In the genomic region with DNA sequence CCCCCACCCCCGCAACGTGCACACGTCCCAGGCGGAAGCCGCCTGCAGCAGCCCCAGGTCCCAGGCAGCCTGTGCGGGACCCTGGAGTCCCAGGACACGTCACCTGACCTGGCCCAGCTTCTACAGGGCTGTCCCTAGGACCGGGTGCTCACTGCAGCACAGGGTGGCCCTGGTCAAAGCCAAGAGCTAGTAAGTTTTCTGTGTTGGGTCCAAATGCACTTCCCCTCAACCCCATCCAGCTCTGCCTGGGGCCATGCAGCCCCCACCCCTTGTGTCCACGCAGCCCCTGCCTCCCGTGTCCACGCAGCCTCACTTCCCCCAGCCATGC, we compare ENCODE assay signal across 16 cellular contexts. TPM values are rescaled to one million over a fixed set of nuclear protein-coding genes. Genes with fewer than 3 reads are reported as not detected.
DNase-seq lines count a peak whose midpoint lies in the region; ATAC-seq and TF ChIP-seq lines count a peak whose summit lies in the region.
"Had no signal": no experiment of that assay in that cellular context is flagged by ENCODE, and none has a peak within 500 bp of the region (broad histone marks: within the 10 kb centered on the region; RNA-seq: fewer than 3 reads in every experiment).

No MANE protein-coding gene starts in this region.

- H3K27ac ChIP-seq in mammary epithelial cell (ENCODE audit: insufficient read depth, low read depth, low read length) (no peak overlapping the region), cingulate gyrus (ENCODE audit: low read depth, low read length) (peak overlapping the region; percentile 85), mesenchymal stem cell (ENCODE audit: low read length, poor library complexity, severe bottlenecking) (no peak overlapping the region), upper lobe of left lung (no peak overlapping the region)
- H3K27ac ChIP-seq: heart right ventricle, sigmoid colon had no signal

- in situ Hi-C loops in mammary epithelial cell (cut with MboI; ENCODE audit: low sequenced_read_pairs in 2 of 2), result loop anchor here in 1 of 2 donors (5.0 to 10.0 kb wide), 2 partner anchors 102 to 339 kb away; no protein-coding TSS in a partner anchor

- H3K14ac ChIP-seq in mesenchymal stem cell (ENCODE audit: low read length in 2 of 2), result no peak overlapping the region

- H3K27ac Mint-ChIP-seq in MCF 10A (ENCODE audit: low read depth, unreplicated experiment), result no peak overlapping the region
- H3K27ac Mint-ChIP-seq: activated CD4-positive, alpha-beta T cell treated with anti-CD3 and anti-CD28 coated beads, Interleukin-2, amount 10 ng/mL, durations not matched to agents 7 days and 5 days; effector memory CD8-positive, alpha-beta T cell had no signal

- DNase-seq in mammary epithelial cell, result no peak
- DNase-seq in MCF 10A (ENCODE audit: unreplicated experiment), result no peak
- no peak for DNase-seq in mesenchymal stem cell
- DNase-seq in upper lobe of left lung, result peak in 1 of 2 donors; percentile 57
- no peak for DNase-seq in NCI-H2196 (lab: John Stamatoyannopoulos, UW; ENCODE audit: unreplicated experiment)
- DNase-seq in anterior cingulate cortex (lab: John Stamatoyannopoulos, UW), result no peak
- DNase-seq in stimulated activated naive CD4-positive, alpha-beta T cell treated with Interleukin-2 at 50 U/mL for 16 hours (lab: John Stamatoyannopoulos, UW), result no peak

- no peaks in the 10 kb centered on the region for H3K4me1 Mint-ChIP-seq in MCF 10A (ENCODE audit: insufficient read depth, unreplicated experiment)
- H3K4me1 Mint-ChIP-seq: activated CD4-positive, alpha-beta T cell treated with anti-CD3 and anti-CD28 coated beads, Interleukin-2, amount 10 ng/mL, durations not matched to agents 7 days and 5 days had no signal

- no peaks in the 10 kb centered on the region for H3K27me3 Mint-ChIP-seq in MCF 10A (ENCODE audit: insufficient read depth, unreplicated experiment)
- H3K27me3 Mint-ChIP-seq: activated CD4-positive, alpha-beta T cell treated with anti-CD3 and anti-CD28 coated beads, Interleukin-2, amount 10 ng/mL, durations not matched to agents 7 days and 5 days had no signal

- CTCF ChIA-PET in mammary epithelial cell (lab: Charles Lee; ENCODE audit: low non-redundant PET), result interaction anchor here (1.0 kb wide), 1 partner anchor 96 kb away, joined by 3 read pairs; a partner anchor contains a TSS
- CTCF ChIA-PET in MCF 10A (lab: Yijun Ruan, JAX), result interaction anchor here (0.6 to 1.7 kb wide), 15 partner anchors 9 to 458 kb away, joined by 3 to 7 read pairs (median 3); no protein-coding TSS in a partner anchor

- H2BK15ac ChIP-seq in mesenchymal stem cell (ENCODE audit: low read depth, poor library complexity, severe bottlenecking), result no peak overlapping the region

- peak overlapping the region; percentile 20 for H3K4me2 ChIP-seq in mammary epithelial cell (ENCODE audit: insufficient read depth, low read depth, low read length)
- no peak overlapping the region for H3K4me2 ChIP-seq in mesenchymal stem cell (ENCODE audit: low read length, poor library complexity, severe bottlenecking)

- no peak overlapping the region for H3K23ac ChIP-seq in mesenchymal stem cell (ENCODE audit: low read length in 2 of 2)

- TF ChIP-seq CTCF in mammary epithelial cell (conservative IDR thresholded peaks at IDR 0.05 in 1 of 2, IDR thresholded peaks at IDR 0.05 in 1 of 2; ENCODE audit: extremely low read depth in 1 of 2, insufficient read depth in 1 of 2, low read depth in 1 of 2, low read length in 2 of 2) (no peak), MCF 10A (IDR thresholded peaks at IDR 0.05; ENCODE audit: unreplicated experiment) (no peak), upper lobe of left lung (IDR thresholded peaks at IDR 0.05) (no peak)

- H3K79me2 ChIP-seq in mammary epithelial cell (ENCODE audit: insufficient read depth, low read length), result no peaks in the 10 kb centered on the region

- no peak overlapping the region for H2BK5ac ChIP-seq in mesenchymal stem cell (ENCODE audit: low read depth, low read length, poor library complexity, severe bottlenecking)

- no peak for TF ChIP-seq EP300 in upper lobe of left lung (IDR thresholded peaks at IDR 0.05)

- POLR2A ChIA-PET in MCF 10A (lab: Yijun Ruan, JAX), result interaction anchor here (0.5 to 0.6 kb wide), 2 partner anchors 71 to 92 kb away, joined by 3 read pairs; no protein-coding TSS in a partner anchor

- H3K36me3 ChIP-seq in mammary epithelial cell (ENCODE audit: insufficient read depth, low read length), result no peaks in the 10 kb centered on the region
- H3K36me3 ChIP-seq in mesenchymal stem cell (ENCODE audit: control insufficient read depth in 1 of 2, insufficient read depth in 2 of 2, low read depth in 1 of 2, low read length in 2 of 2), result no peaks in the 10 kb centered on the region
- no peaks in the 10 kb centered on the region for H3K36me3 ChIP-seq in upper lobe of left lung
- H3K36me3 ChIP-seq: heart right ventricle, sigmoid colon had no signal

- H3K4me3 Mint-ChIP-seq in MCF 10A (ENCODE audit: unreplicated experiment), result no peak overlapping the region
- H3K4me3 Mint-ChIP-seq: activated CD4-positive, alpha-beta T cell treated with anti-CD3 and anti-CD28 coated beads, Interleukin-2, amount 10 ng/mL, durations not matched to agents 7 days and 5 days; CD14-positive monocyte; effector memory CD8-positive, alpha-beta T cell had no signal

- no peaks in the 10 kb centered on the region for H3K9me3 Mint-ChIP-seq in MCF 10A (ENCODE audit: unreplicated experiment)
- H3K9me3 Mint-ChIP-seq: effector memory CD8-positive, alpha-beta T cell had no signal

- no peaks in the 10 kb centered on the region for H4K20me1 ChIP-seq in mammary epithelial cell (ENCODE audit: insufficient read depth, low read length)

- intact Hi-C loops in mammary epithelial cell (cut with micrococcal nuclease), result loop anchor here (2.0 to 5.0 kb wide), 2 partner anchors 342 to 459 kb away; no protein-coding TSS in a partner anchor
- intact Hi-C loops in MCF 10A (cut with micrococcal nuclease), result loop anchor here (2.0 kb wide), 3 partner anchors 58 to 340 kb away; no protein-coding TSS in a partner anchor

- H3K4me1 ChIP-seq in mammary epithelial cell (ENCODE audit: insufficient read depth, low read length) (peaks cover 5% of the 10 kb centered on the region), mesenchymal stem cell (ENCODE audit: control insufficient read depth, insufficient read depth, low read depth, low read length) (peaks cover 14% of the 10 kb centered on the region), upper lobe of left lung (peaks cover 8 to 13% (median 10%) of the 10 kb centered on the region in 4 donors)

- H3K79me1 ChIP-seq in mesenchymal stem cell (replicated peaks; ENCODE audit: low read length, poor library complexity, severe bottlenecking), result no peaks in the 10 kb centered on the region

- H2AFZ ChIP-seq in mammary epithelial cell (ENCODE audit: low read depth, low read length) (peak overlapping the region; percentile 76), mesenchymal stem cell (ENCODE audit: low read depth, low read length) (no peak overlapping the region)

- 19% methylated on average over 6 of the region's 11 CpGs for WGBS in mammary epithelial cell (ENCODE audit: low coverage, missing lambda C conversion rate)
- WGBS in mesenchymal stem cell, result 76% methylated on average over 11 of the region's 11 CpGs
- WGBS in upper lobe of left lung, 2 donors, result 71% methylated on average over 6 of the region's 11 CpGs; no CpG with 5 or more reads in 1 of the 2 donors

- H2BK12ac ChIP-seq in mesenchymal stem cell (ENCODE audit: low read length in 2 of 2), result no peak overlapping the region

- H3K27me3 ChIP-seq in mammary epithelial cell (ENCODE audit: insufficient read depth, low read length) (no peaks in the 10 kb centered on the region), mesenchymal stem cell (ENCODE audit: control insufficient read depth in 1 of 2, insufficient read depth in 1 of 2, low read length in 2 of 2) (peaks cover 4 to 41% of the 10 kb centered on the region in 2 experiments), upper lobe of left lung (no peaks in the 10 kb centered on the region)
- H3K27me3 ChIP-seq: heart right ventricle, sigmoid colon had no signal

- H3K9me3 ChIP-seq in mammary epithelial cell (replicated peaks; ENCODE audit: insufficient read depth, low read length), result peaks cover 3% of the 10 kb centered on the region
- H3K9me3 ChIP-seq in mesenchymal stem cell (ENCODE audit: control insufficient read depth, low read length), result no peaks in the 10 kb centered on the region
- H3K9me3 ChIP-seq in upper lobe of left lung, result no peaks in the 10 kb centered on the region
- H3K9me3 ChIP-seq: heart right ventricle, sigmoid colon had no signal

- H3K18ac ChIP-seq in mesenchymal stem cell (ENCODE audit: low read depth in 1 of 2, low read length in 2 of 2), result no peak overlapping the region

- dilution Hi-C loops in mammary epithelial cell (cut with HindIII; ENCODE audit: low sequenced_read_pairs), result loop anchor here (5.0 kb wide), 2 partner anchors 64 to 94 kb away; a partner anchor contains a TSS

- ATAC-seq in upper lobe of left lung (ENCODE audit: low FRiP score in 2 of 2), result peak; percentile 6 to 23

- no peaks in the 10 kb centered on the region for H3K36me3 Mint-ChIP-seq in MCF 10A (ENCODE audit: insufficient read depth, unreplicated experiment)

- BruUV-seq in mammary epithelial cell (replicated peaks; lab: Mats Ljungman, UMichigan) (no TSS peak), MCF 10A (replicated peaks; lab: Mats Ljungman, UMichigan) (no TSS peak)

- no peak overlapping the region for H3K4ac ChIP-seq in mesenchymal stem cell (ENCODE audit: low read depth in 1 of 2, low read length in 2 of 2)

- H3K4me3 ChIP-seq in mammary epithelial cell (replicated peaks in 1 of 3; ENCODE audit: insufficient read depth in 1 of 3, low read depth in 2 of 3, low read length in 3 of 3) (no peak overlapping the region), mesenchymal stem cell (ENCODE audit: insufficient read depth in 1 of 2, low read depth in 1 of 2, low read length in 2 of 2) (no peak overlapping the region), upper lobe of left lung (no peak overlapping the region)
- H3K4me3 ChIP-seq: heart right ventricle, sigmoid colon had no signal

- H3K9ac ChIP-seq in mammary epithelial cell (ENCODE audit: insufficient read depth, low read length) (no peak overlapping the region), mesenchymal stem cell (ENCODE audit: low read length) (peak overlapping the region; percentile 32)

- no peak overlapping the region for H2AK5ac ChIP-seq in mesenchymal stem cell (ENCODE audit: low read length, severe bottlenecking)

- no peak overlapping the region for H2BK120ac ChIP-seq in mesenchymal stem cell (ENCODE audit: low read depth, low read length)

- no peak for TF ChIP-seq POLR2A in upper lobe of left lung (IDR thresholded peaks at IDR 0.05)

- H4K8ac ChIP-seq in mesenchymal stem cell (ENCODE audit: low read length), result peak overlapping the region; percentile 33

- H4K91ac ChIP-seq in mesenchymal stem cell (ENCODE audit: low read length), result no peak overlapping the region

RNA-seq across cellular contexts. Expression of a gene that starts 22.1 kb away (rescaled TPM):
- total RNA-seq in mammary epithelial cell, result not detected
- not detected for polyA plus RNA-seq in mammary epithelial cell
- not detected for polyA minus RNA-seq in mammary epithelial cell
- total RNA-seq in MCF 10A (2022), result not detected in 2 replicates
- not detected for polyA plus RNA-seq in mesenchymal stem cell (2013, experiment 1 of 2)
- not detected for polyA plus RNA-seq in mesenchymal stem cell (2013, experiment 2 of 2)
- not detected for total RNA-seq in upper lobe of left lung
- total RNA-seq: A172; activated CD4-positive, alpha-beta T cell treated with anti-CD3 and anti-CD28 coated beads, Interleukin-2, amount 10 ng/mL, durations not matched to agents 7 days and 5 days; heart right ventricle; mononuclear cell; sigmoid colon had no signal
- polyA plus RNA-seq: CD14-positive monocyte, heart right ventricle, keratinocyte, sigmoid colon had no signal

RNA-seq across cellular contexts. Expression of a gene that starts 22.9 kb away (rescaled TPM):
- total RNA-seq in mammary epithelial cell (1 to 10 TPM in 1 of 2 donors, under 1 TPM in 1; 0.73 to 2.0 TPM), MCF 10A (2022) (0.59 and 1.4 TPM in 2 replicates), upper lobe of left lung (100 to 1,000 TPM in 3 of 6 donors, 10 to 100 TPM in 3; 39.2 to 144 (median 92.2) TPM)
- polyA plus RNA-seq in mammary epithelial cell, result 0.29 TPM
- not detected for polyA minus RNA-seq in mammary epithelial cell
- 0.29 TPM for polyA plus RNA-seq in mesenchymal stem cell (2013, experiment 1 of 2)
- 0.40 TPM for polyA plus RNA-seq in mesenchymal stem cell (2013, experiment 2 of 2)

Comparison
In these comparisons a context has a peak if more than half of its experiments do, and no peak if none do; other contexts are left out.
1. RNA of a gene that starts 22.9 kb away (total RNA-seq): 39.2 to 144 TPM in upper lobe of left lung; 0.73 to 2.0 TPM in mammary epithelial cell and 0.59 to 1.4 TPM in MCF 10A; every median in the first group is over 10 times any median in the second.